Comparison of ENCODE assay signal across 9 cellular contexts in the genomic region with DNA sequence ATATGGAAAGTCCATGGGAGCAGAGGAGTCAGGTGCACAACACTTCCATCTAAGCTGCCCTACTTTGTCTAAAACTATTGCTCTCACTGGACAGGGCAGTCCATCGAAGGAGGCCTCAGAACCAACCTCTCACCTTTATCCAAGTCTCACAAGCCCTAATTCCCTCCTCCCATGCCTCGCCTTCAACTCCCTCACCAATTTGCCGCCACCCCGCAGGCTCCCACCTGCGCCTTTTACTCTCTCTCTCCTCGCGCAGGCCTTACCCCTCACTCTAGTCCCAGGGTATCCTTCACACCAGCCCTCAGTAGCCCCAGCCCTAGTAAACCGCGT. TPM values are rescaled to one million over a fixed set of nuclear protein-coding genes. Genes with fewer than 3 reads are reported as not detected.
A peak's percentile ranks its signal among the peaks of the same experiment; 100 is the strongest.
DNase-seq lines count a peak whose midpoint lies in the region; ATAC-seq, FAIRE-seq and TF ChIP-seq lines count a peak whose summit lies in the region.
"Had no signal": no experiment of that assay in that cellular context is flagged by ENCODE, and none has a peak within 500 bp of the region (broad histone marks: within the 10 kb centered on the region; RNA-seq: fewer than 3 reads in every experiment).

No MANE protein-coding gene starts in this region.

- TF ChIP-seq CTCF in DND-41 (IDR thresholded peaks at IDR 0.05; ENCODE audit: borderline replicate concordance, extremely low read depth, low read length, poor library complexity, severe bottlenecking), result no peak
- no peak for TF ChIP-seq CTCF in choroid plexus epithelial cell (conservative IDR thresholded peaks at IDR 0.05; ENCODE audit: low read depth, low read length)

- H3K9me3 ChIP-seq in DND-41 (ENCODE audit: insufficient read depth, low read length, severe bottlenecking), result no peaks in the 10 kb centered on the region
- H3K9me3 ChIP-seq in Karpas-422 (ENCODE audit: low read length), result no peaks in the 10 kb centered on the region

- H3K27me3 ChIP-seq in DND-41 (ENCODE audit: insufficient read depth, low read length, poor library complexity), result peaks cover 4% of the 10 kb centered on the region
- H3K27me3 ChIP-seq in Karpas-422 (ENCODE audit: low read length), result no peaks in the 10 kb centered on the region

- H3K36me3 ChIP-seq in DND-41 (ENCODE audit: insufficient read depth, low read length) (no peaks in the 10 kb centered on the region; the same call in 1 of the 2 replicates), Karpas-422 (ENCODE audit: insufficient read depth, low read length) (no peaks in the 10 kb centered on the region)

- H3K4me1 Mint-ChIP-seq in naive thymus-derived CD8-positive, alpha-beta T cell, result peaks cover 34 to 62% (median 51%) of the 10 kb centered on the region in 4 donors

- peaks cover 0 to 2% (median 0%) of the 10 kb centered on the region in 5 donors for H3K27me3 Mint-ChIP-seq in naive thymus-derived CD8-positive, alpha-beta T cell

- POLR2A ChIA-PET in naive thymus-derived CD8-positive, alpha-beta T cell (lab: Charles Lee), result interaction anchor here (0.7 to 1.5 kb wide), 3 partner anchors 9 to 545 kb away, joined by 3 read pairs; a partner anchor contains a TSS

- FAIRE-seq in H54 (lab: Jason Lieb, UNC), result no peak

- H3K4me1 ChIP-seq in DND-41 (ENCODE audit: insufficient read depth, low read length), result peaks cover 20% of the 10 kb centered on the region
- peaks cover 56% of the 10 kb centered on the region for H3K4me1 ChIP-seq in Karpas-422 (ENCODE audit: low read length)

- H3K36me3 Mint-ChIP-seq in naive thymus-derived CD8-positive, alpha-beta T cell, result peaks cover 0 to 13% (median 0%) of the 10 kb centered on the region in 3 donors

- H4K20me1 ChIP-seq in DND-41 (ENCODE audit: insufficient read depth, low read length) (peaks cover 21% of the 10 kb centered on the region; the same call in 1 of the 2 replicates), Karpas-422 (ENCODE audit: insufficient read depth, low read depth, low read length) (no peaks in the 10 kb centered on the region)

- H3K27ac Mint-ChIP-seq in naive thymus-derived CD8-positive, alpha-beta T cell, result peak overlapping the region; percentile 92 to 100 (median 98)

- no peaks in the 10 kb centered on the region for H3K9me3 Mint-ChIP-seq in naive thymus-derived CD8-positive, alpha-beta T cell

- peak overlapping the region; percentile 89 to 100 (median 99) for H3K4me3 Mint-ChIP-seq in naive thymus-derived CD8-positive, alpha-beta T cell

- ATAC-seq in DND-41 (ENCODE audit: insufficient read depth, low read depth) (peak; percentile 0; the same call in 2 of the 3 replicates), HG02870 (IDR thresholded peaks at IDR 0.05; ENCODE audit: unreplicated experiment) (no peak), GM21825 (IDR thresholded peaks at IDR 0.05; ENCODE audit: unreplicated experiment) (no peak)
- ATAC-seq in naive thymus-derived CD8-positive, alpha-beta T cell, result peak in 1 of 2 donors; percentile 0

- no peaks in the 10 kb centered on the region for H3K9me2 ChIP-seq in Karpas-422 (replicated peaks; ENCODE audit: insufficient read depth, low read length)

- no peak for TF ChIP-seq POLR2A in H54 (IDR thresholded peaks at IDR 0.05; ENCODE audit: low read depth, low read length)

- H3K79me2 ChIP-seq in DND-41 (ENCODE audit: insufficient read depth, low read length), result peaks cover 53% of the 10 kb centered on the region
- peaks cover 54% of the 10 kb centered on the region for H3K79me2 ChIP-seq in Karpas-422 (ENCODE audit: low read length)

- peak overlapping the region; percentile 98 for H2AFZ ChIP-seq in DND-41 (ENCODE audit: low read depth, low read length)
- H2AFZ ChIP-seq in Karpas-422 (ENCODE audit: low read length), result peak overlapping the region; percentile 54; the same call in 1 of the 2 replicates

- peak overlapping the region; percentile 93 for H3K4me2 ChIP-seq in DND-41 (ENCODE audit: insufficient read depth, low read length)
- H3K4me2 ChIP-seq in Karpas-422 (ENCODE audit: low read depth, low read length, poor library complexity, severe bottlenecking), result peak overlapping the region; percentile 90

- peak overlapping the region; percentile 61 for H3K27ac ChIP-seq in DND-41 (ENCODE audit: low read length)
- H3K27ac ChIP-seq in Karpas-422 (ENCODE audit: low read length), result no peak overlapping the region

- peak overlapping the region; percentile 66 for H3K9ac ChIP-seq in DND-41 (ENCODE audit: low read depth, low read length)
- peak overlapping the region; percentile 90 for H3K9ac ChIP-seq in Karpas-422 (ENCODE audit: low read length)

- DNase-seq in DND-41 (no peak), Karpas-422 (no peak), choroid plexus epithelial cell (ENCODE audit: low read depth) (no peak), H54 (ENCODE audit: insufficient read length, low spot score) (no peak)
- peak in 1 of 10 donors; percentile 17 for DNase-seq in naive thymus-derived CD8-positive, alpha-beta T cell
- DNase-seq in activated CD8-positive, alpha-beta memory T cell treated with anti-CD3 and anti-CD28 coated beads for 24 hours, result no peak

- H3K4me3 ChIP-seq in DND-41 (ENCODE audit: low read depth in 1 of 2, low read length in 2 of 2), result peak overlapping the region; percentile 63 to 72
- peak overlapping the region; percentile 87 for H3K4me3 ChIP-seq in Karpas-422 (ENCODE audit: low read length)
- peak overlapping the region; percentile 87 for H3K4me3 ChIP-seq in choroid plexus epithelial cell (ENCODE audit: low read depth, low read length)

RNA-seq across cellular contexts. Expression of a gene that starts 0.5 kb away (rescaled TPM):
- total RNA-seq in Karpas-422 (2014; rRNA removed; shearing (Covaris generic); ENCODE audit: low replicate concordance), result 33.9 and 53.8 TPM in 2 replicates
- total RNA-seq in naive thymus-derived CD8-positive, alpha-beta T cell, result 10 to 100 TPM; 46.7 to 48.5 TPM
- 10 to 100 TPM in 2 of 3 donors, 1 to 10 TPM in 1; 9.3 to 14.9 (median 11.4) TPM for polyA plus RNA-seq in naive thymus-derived CD8-positive, alpha-beta T cell

RNA-seq across cellular contexts. Expression of a gene that starts 4.9 kb away (rescaled TPM):
- total RNA-seq in Karpas-422 (2014; rRNA removed; shearing (Covaris generic); ENCODE audit: low replicate concordance), result 1.7 and 2.0 TPM in 2 replicates
- 1 to 10 TPM in 1 of 2 experiments, under 1 TPM in 1; 0.70 to 1.2 TPM for total RNA-seq in naive thymus-derived CD8-positive, alpha-beta T cell
- under 1 TPM in 2 of 3 donors, not detected in 1; 0.13 to 0.33 TPM for polyA plus RNA-seq in naive thymus-derived CD8-positive, alpha-beta T cell
- total RNA-seq: RPMI7951 had no signal

RNA-seq across cellular contexts. Expression of a gene that starts 25.7 kb away (rescaled TPM):
- total RNA-seq in Karpas-422 (2014; rRNA removed; shearing (Covaris generic); ENCODE audit: low replicate concordance), result not detected in 2 replicates
- total RNA-seq in naive thymus-derived CD8-positive, alpha-beta T cell, result not detected
- not detected for polyA plus RNA-seq in naive thymus-derived CD8-positive, alpha-beta T cell
- total RNA-seq: RPMI7951 had no signal

RNA-seq across cellular contexts. Expression of a gene that starts 28.6 kb away (rescaled TPM):
- total RNA-seq in Karpas-422 (2014; rRNA removed; shearing (Covaris generic); ENCODE audit: low replicate concordance), result not detected in 2 replicates
- not detected for total RNA-seq in naive thymus-derived CD8-positive, alpha-beta T cell
- polyA plus RNA-seq in naive thymus-derived CD8-positive, alpha-beta T cell, result not detected
- total RNA-seq: RPMI7951 had no signal

RNA-seq across cellular contexts. Expression of a gene that starts 34.9 kb away (rescaled TPM):
- total RNA-seq in Karpas-422 (2014; rRNA removed; shearing (Covaris generic); ENCODE audit: low replicate concordance), result not detected in 2 replicates
- not detected for total RNA-seq in naive thymus-derived CD8-positive, alpha-beta T cell
- not detected for polyA plus RNA-seq in naive thymus-derived CD8-positive, alpha-beta T cell
- total RNA-seq: RPMI7951 had no signal
